ENCODE assay signal across 17 cellular contexts in the genomic region with DNA sequence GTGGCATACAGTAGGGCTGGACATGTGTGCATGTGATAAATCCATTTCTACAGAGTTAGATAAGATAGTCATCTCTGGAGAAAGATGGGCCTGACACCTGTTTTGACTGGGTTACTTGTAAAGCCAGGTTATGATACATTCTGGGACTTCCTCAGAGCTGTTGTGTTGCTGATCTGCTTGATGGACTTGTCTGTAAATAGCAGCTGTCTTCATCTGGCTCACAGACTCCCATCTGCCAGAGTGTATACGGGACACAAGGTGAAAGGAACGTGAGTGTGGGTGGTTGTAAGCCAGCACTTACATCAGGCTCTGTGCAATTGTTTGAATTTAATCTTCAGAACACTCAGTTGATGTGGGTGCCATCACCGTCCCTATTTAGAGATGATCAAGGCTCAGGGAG. TPM values are rescaled to one million over a fixed set of nuclear protein-coding genes. Genes with fewer than 3 reads are reported as not detected.
A peak's percentile ranks its signal among the peaks of the same experiment; 100 is the strongest.
DNase-seq lines count a peak whose midpoint lies in the region; ATAC-seq lines count a peak whose summit lies in the region.
"Had no signal": no experiment of that assay in that cellular context is flagged by ENCODE, and none has a peak within 500 bp of the region (broad histone marks: within the 10 kb centered on the region; RNA-seq: fewer than 3 reads in every experiment).

No MANE protein-coding gene starts in this region.

- peaks cover 2 to 6% of the 10 kb centered on the region in 2 donors for H3K36me3 Mint-ChIP-seq in activated T-cell treated with anti-CD3 and anti-CD28 coated beads, Interleukin-2, amount 50 U/mL, for 72 hours (ENCODE audit: insufficient read depth in 2 of 2)
- H3K36me3 Mint-ChIP-seq in T-helper 2 cell treated with Interferon-gamma antibody and Interleukin-4, amounts not matched to agents 5 μg/mL and 100 μg/mL, for 36 hours (ENCODE audit: low read depth), result peaks cover 2% of the 10 kb centered on the region

- peaks cover 55% of the 10 kb centered on the region for H3K4me1 Mint-ChIP-seq in activated T-cell treated with anti-CD3 and anti-CD28 coated beads, Interleukin-2, amount 50 U/mL, for 72 hours (ENCODE audit: low read depth)
- H3K4me1 Mint-ChIP-seq in T-helper 2 cell treated with Interferon-gamma antibody and Interleukin-4, amounts not matched to agents 5 μg/mL and 100 μg/mL, for 36 hours (ENCODE audit: low read depth), result peaks cover 10% of the 10 kb centered on the region

- H3K9me3 Mint-ChIP-seq in activated T-cell treated with anti-CD3 and anti-CD28 coated beads, Interleukin-2, amount 50 U/mL, for 72 hours, result no peaks in the 10 kb centered on the region
- no peaks in the 10 kb centered on the region for H3K9me3 Mint-ChIP-seq in T-helper 2 cell treated with Interferon-gamma antibody and Interleukin-4, amounts not matched to agents 5 μg/mL and 100 μg/mL, for 36 hours
- H3K9me3 Mint-ChIP-seq: activated B cell treated with CpG ODN at 0.5 μM for 24 hours; CD8-positive, alpha-beta memory T cell had no signal

- peak in 1 of 2 donors; percentile 20 for DNase-seq in activated T-cell treated with anti-CD3 and anti-CD28 coated beads, Interleukin-2, amount 50 U/mL, for 72 hours
- DNase-seq in activated T-cell treated with anti-CD3 and anti-CD28 coated beads, Interleukin-2, amount 50 U/mL, for 48 hours, result no peak
- no peak for DNase-seq in left cardiac atrium
- peak; percentile 72 for DNase-seq in superior temporal gyrus (ENCODE audit: extremely low spot score)
- DNase-seq in NCI-H2081 treated with DMSO at 0.1 percent for 48 hours (lab: John Stamatoyannopoulos, UW), result no peak
- no peak for DNase-seq in T-helper 2 cell treated with Interferon-gamma antibody and Interleukin-4, amounts not matched to agents 5 μg/mL and 100 μg/mL, for 36 hours (ENCODE audit: low spot score)
- DNase-seq in AG20443 (ENCODE audit: low spot score), result no peak
- DNase-seq: ACHN; activated B cell treated with CpG ODN at 0.5 μM for 24 hours; amniotic stem cell; CD8-positive, alpha-beta memory T cell; colonic mucosa; MG63; NCI-H2029; NCI-H774; posterior cingulate gyrus had no signal

- peak; percentile 42 to 55 for ATAC-seq in activated T-cell treated with anti-CD3 and anti-CD28 coated beads, Interleukin-2, amount 50 U/mL, for 72 hours (replicated peaks in 1 of 2)
- peak; percentile 49 for ATAC-seq in HG03558 (IDR thresholded peaks at IDR 0.05; ENCODE audit: extremely low read depth, unreplicated experiment)
- peak; percentile 42 to 75 for ATAC-seq in left cardiac atrium

- intact Hi-C loops in left cardiac atrium (cut with DNase I), result no loop called here

- H3K27ac Mint-ChIP-seq in activated T-cell treated with anti-CD3 and anti-CD28 coated beads, Interleukin-2, amount 50 U/mL, for 72 hours, result peak overlapping the region; percentile 4
- H3K27ac Mint-ChIP-seq in T-helper 2 cell treated with Interferon-gamma antibody and Interleukin-4, amounts not matched to agents 5 μg/mL and 100 μg/mL, for 36 hours, result no peak overlapping the region
- H3K27ac Mint-ChIP-seq: activated B cell treated with CpG ODN at 0.5 μM for 24 hours; CD8-positive, alpha-beta memory T cell had no signal

- H3K4me3 Mint-ChIP-seq in activated T-cell treated with anti-CD3 and anti-CD28 coated beads, Interleukin-2, amount 50 U/mL, for 72 hours, result peak overlapping the region; percentile 25 to 61
- no peak overlapping the region for H3K4me3 Mint-ChIP-seq in T-helper 2 cell treated with Interferon-gamma antibody and Interleukin-4, amounts not matched to agents 5 μg/mL and 100 μg/mL, for 36 hours
- H3K4me3 Mint-ChIP-seq: activated B cell treated with CpG ODN at 0.5 μM for 24 hours; CD8-positive, alpha-beta memory T cell had no signal

- peaks cover 16% of the 10 kb centered on the region for H3K27me3 Mint-ChIP-seq in activated T-cell treated with anti-CD3 and anti-CD28 coated beads, Interleukin-2, amount 50 U/mL, for 72 hours (ENCODE audit: low read depth)
- peaks cover 3% of the 10 kb centered on the region for H3K27me3 Mint-ChIP-seq in T-helper 2 cell treated with Interferon-gamma antibody and Interleukin-4, amounts not matched to agents 5 μg/mL and 100 μg/mL, for 36 hours (ENCODE audit: low read depth)
- H3K27me3 Mint-ChIP-seq: activated B cell treated with CpG ODN at 0.5 μM for 24 hours had no signal

RNA-seq across cellular contexts. Expression of a gene that starts 49.8 kb away (rescaled TPM):
- total RNA-seq in activated T-cell treated with anti-CD3 and anti-CD28 coated beads, Interleukin-2, amount 50 U/mL, for 72 hours, result 10 to 100 TPM; 10.3 to 15.4 TPM
- 10 to 100 TPM; 12.1 to 12.3 TPM for total RNA-seq in left cardiac atrium
